In the genomic region with DNA sequence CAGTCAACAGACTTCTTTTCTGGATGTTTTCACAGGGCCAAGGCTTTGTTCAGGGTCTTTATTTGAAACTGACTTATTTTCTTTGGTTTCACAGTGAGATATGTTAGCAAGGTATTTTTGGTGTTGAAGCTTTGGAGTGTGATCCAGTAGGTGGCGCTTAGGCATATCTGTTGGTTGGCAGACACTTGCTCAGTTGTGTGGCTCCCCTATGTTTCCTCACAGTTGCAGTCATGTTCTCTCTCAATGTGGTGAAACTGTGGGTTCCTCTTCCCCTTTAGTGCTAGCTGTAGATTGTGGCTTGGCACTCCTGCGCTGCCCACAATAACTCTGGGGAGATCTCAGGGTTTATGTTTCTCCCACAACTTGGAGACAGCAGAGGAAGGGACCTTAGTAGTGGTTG, we compare ENCODE assay signal across 14 cellular contexts.
DNase-seq lines count a peak whose midpoint lies in the region; ATAC-seq and TF ChIP-seq lines count a peak whose summit lies in the region.
"Had no signal": no experiment of that assay in that cellular context is flagged by ENCODE, and none has a peak within 500 bp of the region (broad histone marks: within the 10 kb centered on the region; RNA-seq: fewer than 3 reads in every experiment).

No MANE protein-coding gene starts in this region.

- DNase-seq in NCI-H1105 treated with DMSO at 0.1 percent for 48 hours (lab: John Stamatoyannopoulos, UW), result peak; percentile 3
- DNase-seq in NCI-H1105 (lab: John Stamatoyannopoulos, UW), result no peak
- peak; percentile 71 for DNase-seq in NB4 (ENCODE audit: low read depth)
- DNase-seq in astrocyte of the hippocampus (ENCODE audit: low read depth, low spot score), result peak; percentile 2
- DNase-seq in pons (ENCODE audit: low spot score), result peak; percentile 6
- DNase-seq in GOT3 (lab: John Stamatoyannopoulos, UW), result no peak
- no peak for DNase-seq in NCI-H2081 (lab: John Stamatoyannopoulos, UW)
- DNase-seq: activated CD4-positive, alpha-beta memory T cell treated with anti-CD3 and anti-CD28 coated beads, Interleukin-2, amount 10 ng/mL, durations not matched to agents 7 days and 5 days; activated naive CD4-positive, alpha-beta T cell treated with anti-CD3 and anti-CD28 coated beads, Interleukin-2, amount 50 U/mL, for 16 hours; left colon; stimulated activated naive CD4-positive, alpha-beta T cell treated with Interleukin-2 at 50 U/mL for 16 hours had no signal

- TF ChIP-seq POLR2A in NB4 (IDR thresholded peaks at IDR 0.05; ENCODE audit: extremely low read depth, insufficient read length), result no peak

- H3K4me3 ChIP-seq in NB4 (ENCODE audit: low read depth, low read length), result no peak overlapping the region
- H3K4me3 ChIP-seq: A549, coronary artery had no signal

- no peak for ATAC-seq in HG03457 (IDR thresholded peaks at IDR 0.05; ENCODE audit: unreplicated experiment)
- ATAC-seq: A549, left colon had no signal

- TF ChIP-seq CTCF in NB4 (IDR thresholded peaks at IDR 0.05; ENCODE audit: low read depth, low read length), result peak; percentile 49

Comparison
In these comparisons a context has a peak if more than half of its experiments do, and no peak if none do; other contexts are left out.
1. DNase-seq: peak in NCI-H1105 treated with DMSO at 0.1 percent for 48 hours (single experiment), NB4 (single experiment), astrocyte of the hippocampus (single experiment) and pons (single experiment); none in NCI-H1105 (single experiment), GOT3 (single experiment) and NCI-H2081 (0 of 2).